ENCODE assay signal across 8 cellular contexts in genomic region chr16:71846443-71846842, GRCh38. TPM values are rescaled to one million over a fixed set of nuclear protein-coding genes. Genes with fewer than 3 reads are reported as not detected.
DNase-seq lines count a peak whose midpoint lies in the region; ATAC-seq and TF ChIP-seq lines count a peak whose summit lies in the region.

No MANE protein-coding gene starts in this region.

- DNase-seq in G401 (ENCODE audit: low spot score) (peak; percentile 26), MG63 (no peak), astrocyte of the cerebellum (ENCODE audit: low read depth) (no peak), iris pigment epithelial cell (ENCODE audit: low read depth) (peak; percentile 49), activated gamma-delta T cell treated with Interleukin-2 at 50 U/mL for 16 hours (no peak), NCI-H774 (lab: John Stamatoyannopoulos, UW) (no peak), RKO (ENCODE audit: low spot score) (no peak)
- DNase-seq in stimulated activated naive CD8-positive, alpha-beta T cell treated with anti-CD3 and anti-CD28 coated beads, Interleukin-15, amount 100 ng/mL, for 72 hours, result peak; percentile 14 to 15

- H3K4me3 ChIP-seq in MG63 (peak overlapping the region; percentile 79), astrocyte of the cerebellum (ENCODE audit: low read depth, low read length) (peak overlapping the region; percentile 98)

- H3K9me3 ChIP-seq in MG63, result no peaks in the 10 kb centered on the region

- TF ChIP-seq CTCF in astrocyte of the cerebellum (IDR thresholded peaks at IDR 0.05; ENCODE audit: low read depth, low read length, missing control alignments), result no peak

- H3K27me3 ChIP-seq in MG63, result no peaks in the 10 kb centered on the region

- H3K4me1 Mint-ChIP-seq in stimulated activated naive CD8-positive, alpha-beta T cell treated with anti-CD3 and anti-CD28 coated beads, Interleukin-15, amount 100 ng/mL, for 72 hours, result peaks cover 45% of the 10 kb centered on the region

- in situ Hi-C loops in G401 (cut with HindIII; ENCODE audit: low sequenced_read_pairs), result no loop called here
- in situ Hi-C loops in astrocyte of the cerebellum (cut with HindIII; ENCODE audit: low sequenced_read_pairs), result loop anchor here (5.0 kb wide), 1 partner anchor 59 kb away; no protein-coding TSS in a partner anchor

- H3K27me3 Mint-ChIP-seq in stimulated activated naive CD8-positive, alpha-beta T cell treated with anti-CD3 and anti-CD28 coated beads, Interleukin-15, amount 100 ng/mL, for 72 hours, result no peaks in the 10 kb centered on the region

- no peaks in the 10 kb centered on the region for H3K9me3 Mint-ChIP-seq in stimulated activated naive CD8-positive, alpha-beta T cell treated with anti-CD3 and anti-CD28 coated beads, Interleukin-15, amount 100 ng/mL, for 72 hours

- H3K36me3 ChIP-seq in MG63, result peaks cover 8% of the 10 kb centered on the region

- ATAC-seq in stimulated activated naive CD8-positive, alpha-beta T cell treated with anti-CD3 and anti-CD28 coated beads, Interleukin-15, amount 100 ng/mL, for 72 hours, result no peak

- H3K4me3 Mint-ChIP-seq in stimulated activated naive CD8-positive, alpha-beta T cell treated with anti-CD3 and anti-CD28 coated beads, Interleukin-15, amount 100 ng/mL, for 72 hours, result peak overlapping the region; percentile 95

- peak overlapping the region; percentile 84 to 96 for H3K27ac Mint-ChIP-seq in stimulated activated naive CD8-positive, alpha-beta T cell treated with anti-CD3 and anti-CD28 coated beads, Interleukin-15, amount 100 ng/mL, for 72 hours

RNA-seq across cellular contexts. Expression of gene ATXN1L, which starts 0.7 kb away (rescaled TPM):
- 5.7 and 6.8 TPM in 2 replicates for total RNA-seq in G401 (2014; rRNA removed; shearing (Covaris generic))
- 1.2 and 6.5 TPM in 2 replicates for total RNA-seq in MG63 (2014; rRNA removed; shearing (Covaris generic); ENCODE audit: low replicate concordance)

RNA-seq across cellular contexts. Expression of gene ZNF821, which starts 37.5 kb away (rescaled TPM):
- total RNA-seq in G401 (2014; rRNA removed; shearing (Covaris generic)), result 24.7 and 27.7 TPM in 2 replicates
- total RNA-seq in MG63 (2014; rRNA removed; shearing (Covaris generic); ENCODE audit: low replicate concordance), result 4.3 and 17.7 TPM in 2 replicates

RNA-seq across cellular contexts. Expression of gene AP1G1, which starts 37.8 kb away (rescaled TPM):
- total RNA-seq in G401 (2014; rRNA removed; shearing (Covaris generic)), result 20.5 and 41.6 TPM in 2 replicates
- total RNA-seq in MG63 (2014; rRNA removed; shearing (Covaris generic); ENCODE audit: low replicate concordance), result 15.3 and 20.9 TPM in 2 replicates

RNA-seq across cellular contexts. Expression of gene IST1, which starts 48.9 kb away (rescaled TPM):
- total RNA-seq in G401 (2014; rRNA removed; shearing (Covaris generic)), result 162 and 187 TPM in 2 replicates
- 93.5 and 95.1 TPM in 2 replicates for total RNA-seq in MG63 (2014; rRNA removed; shearing (Covaris generic); ENCODE audit: low replicate concordance)

Comparison
In these comparisons a context has a peak if more than half of its experiments do, and no peak if none do; other contexts are left out.
1. DNase-seq: peak in G401 (single experiment), iris pigment epithelial cell (single experiment) and stimulated activated naive CD8-positive, alpha-beta T cell treated with anti-CD3 and anti-CD28 coated beads, Interleukin-15, amount 100 ng/mL, for 72 hours (2 of 2); none in MG63 (single experiment), astrocyte of the cerebellum (single experiment), activated gamma-delta T cell treated with Interleukin-2 at 50 U/mL for 16 hours (single experiment), NCI-H774 (single experiment) and RKO (single experiment).